In genomic region chr1:16612332-16613172, GRCh38 we compare ENCODE assay signal across 8 cellular contexts. TPM values are rescaled to one million over a fixed set of nuclear protein-coding genes. Genes with fewer than 3 reads are reported as not detected.
DNase-seq lines count a peak whose midpoint lies in the region; ATAC-seq and TF ChIP-seq lines count a peak whose summit lies in the region.

No MANE protein-coding gene starts in this region.

- H3K4me3 ChIP-seq in BJ (ENCODE audit: low read depth, low read length) (peak overlapping the region; percentile 75), adipocyte (ENCODE audit: low read length) (peak overlapping the region; percentile 88)

- H3K27me3 ChIP-seq in BJ (ENCODE audit: control insufficient read depth, insufficient read depth, low read length) (no peaks in the 10 kb centered on the region), adipocyte (replicated peaks; ENCODE audit: control insufficient read depth, insufficient read depth, low read length) (no peaks in the 10 kb centered on the region)

- TF ChIP-seq CTCF in BJ (IDR thresholded peaks at IDR 0.05; ENCODE audit: insufficient read depth, low read depth, low read length) = no peak

- H3K36me3 ChIP-seq in BJ (ENCODE audit: control insufficient read depth, insufficient read depth, low read length) = peaks cover 9% of the 10 kb centered on the region
- H3K36me3 ChIP-seq in adipocyte (ENCODE audit: control insufficient read depth, insufficient read depth, low read length, severe bottlenecking) = peaks cover 9% of the 10 kb centered on the region

- intact Hi-C loops in Right ventricle myocardium inferior (cut with DNase I) = no loop called here

- CTCF ChIA-PET in BJ (lab: Yijun Ruan, JAX) = interaction anchor here (0.6 to 6.5 kb wide), 16 partner anchors 10 to 339 kb away, joined by 3 to 92 read pairs (median 3); no protein-coding TSS in a partner anchor

- H3K4me1 ChIP-seq in adipocyte (ENCODE audit: control insufficient read depth, insufficient read depth, low read length) = peaks cover 13% of the 10 kb centered on the region

- DNase-seq in BJ (ENCODE audit: low read depth) (peak; percentile 62), H4 (ENCODE audit: low spot score) (peak; percentile 58), NCI-H748 (lab: John Stamatoyannopoulos, UW; ENCODE audit: unreplicated experiment) (peak; percentile 63), adipocyte (ENCODE audit: low read depth) (peak; percentile 98), Right ventricle myocardium inferior (ENCODE audit: missing footprints) (peak; percentile 83), nucleus accumbens (lab: John Stamatoyannopoulos, UW) (peak in 45 of 56 donors; percentile 48 to 99 (median 79))

- ATAC-seq in Right ventricle myocardium inferior (peak; percentile 59), HG03469 (IDR thresholded peaks at IDR 0.05; ENCODE audit: unreplicated experiment) (no peak), GM21528 (IDR thresholded peaks at IDR 0.05; ENCODE audit: low FRiP score, unreplicated experiment) (no peak)

- POLR2A ChIA-PET in BJ (lab: Charles Lee) = interaction anchor here (0.6 to 0.7 kb wide), 2 partner anchors 8 to 1648 kb away, joined by 6 to 14 read pairs; no protein-coding TSS in a partner anchor

- no peaks in the 10 kb centered on the region for H3K9me3 ChIP-seq in adipocyte (ENCODE audit: control insufficient read depth, low read length)

- H3K9ac ChIP-seq in adipocyte (ENCODE audit: low read length) = peak overlapping the region; percentile 88

RNA-seq across cellular contexts. Expression of gene NBPF1, which starts 0.8 kb away (rescaled TPM):
- polyA plus RNA-seq in BJ (2011; rRNA removed) = 28.3 and 36.9 TPM in 2 replicates
- 40.7 and 48.8 TPM in 2 replicates for polyA minus RNA-seq in BJ (2011; rRNA and poly(A)+ RNA removed)
- 20.9 and 24.0 TPM in 2 replicates for total RNA-seq in H4 (2014; rRNA removed; shearing (Covaris generic))
- 12.4 TPM for total RNA-seq in Right ventricle myocardium inferior

RNA-seq across cellular contexts. Expression of gene RNU1-3, which starts 54.2 kb away (rescaled TPM):
- not detected in 2 replicates for polyA plus RNA-seq in BJ (2011; rRNA removed)
- polyA minus RNA-seq in BJ (2011; rRNA and poly(A)+ RNA removed) = 55,674 and 68,724 TPM in 2 replicates
- not detected in 2 replicates for total RNA-seq in H4 (2014; rRNA removed; shearing (Covaris generic))
- 4,572 TPM for total RNA-seq in Right ventricle myocardium inferior

Comparison
In these comparisons a context has a peak if more than half of its experiments do, and no peak if none do; other contexts are left out.
1. RNA of gene RNU1-3, which starts 54.2 kb away (total RNA-seq): 4,572 TPM in Right ventricle myocardium inferior (single experiment); not detected in H4; every median in the first group is over 1,000 times any median in the second.
2. Peak in every context shown above with its lines, with median percentiles within 50 percentile points of each other: DNase-seq.